In the genomic region with DNA sequence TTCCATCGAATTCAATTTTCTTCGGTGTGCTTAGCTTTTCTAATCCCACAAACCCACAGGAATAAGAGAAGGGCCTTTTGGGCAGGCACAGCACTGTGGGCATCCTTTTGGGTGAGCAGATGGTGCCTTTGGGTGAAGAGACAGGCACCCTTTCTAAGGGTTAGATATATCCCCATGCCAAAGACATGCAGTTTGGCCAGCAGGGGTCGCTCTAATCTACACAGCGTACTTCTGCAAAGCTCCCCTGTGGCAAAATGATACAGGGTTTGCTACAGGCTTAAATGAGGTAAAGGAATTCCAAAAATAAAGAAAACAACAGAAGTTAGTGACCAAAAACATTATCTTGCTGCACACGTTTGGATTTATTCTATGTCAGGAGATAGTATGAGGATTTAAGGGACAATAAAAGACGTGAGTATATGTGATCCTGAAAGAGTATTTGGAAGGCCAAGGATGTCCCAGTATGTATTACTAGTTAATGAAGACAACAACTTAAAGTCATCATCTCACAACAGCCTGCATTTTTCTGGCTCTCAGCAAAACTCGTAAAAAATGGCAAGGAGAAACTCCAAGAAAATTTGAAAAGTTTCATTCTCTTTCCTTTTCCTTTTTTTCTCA, we compare ENCODE assay signal across 8 cellular contexts. TPM values are rescaled to one million over a fixed set of nuclear protein-coding genes. Genes with fewer than 3 reads are reported as not detected.
DNase-seq lines count a peak whose midpoint lies in the region; ATAC-seq and TF ChIP-seq lines count a peak whose summit lies in the region.

No MANE protein-coding gene starts in this region.

- DNase-seq in CD4-positive, alpha-beta memory T cell: peak in 4 of 5 donors; percentile 19 to 28 (median 25)
- peak; percentile 1 for DNase-seq in LNCaP clone FGC (ENCODE audit: low read depth)
- no peak for DNase-seq in dorsolateral prefrontal cortex
- peak; percentile 30 for DNase-seq in mucosa of gallbladder (ENCODE audit: low spot score)
- no peak for DNase-seq in type B pancreatic cell (ENCODE audit: extremely low spot score, unreplicated experiment)
- no peak for DNase-seq in cerebellar nuclear complex (lab: John Stamatoyannopoulos, UW)

- no peaks in the 10 kb centered on the region for H3K27me3 Mint-ChIP-seq in CD4-positive, alpha-beta memory T cell
- H3K27me3 Mint-ChIP-seq in type B pancreatic cell: no peaks in the 10 kb centered on the region

- H3K4me3 ChIP-seq in CD4-positive, alpha-beta memory T cell (ENCODE audit: low read length in 2 of 2): no peak overlapping the region
- H3K4me3 ChIP-seq in LNCaP clone FGC (ENCODE audit: low read depth, low read length) (no peak overlapping the region), WI38 (ENCODE audit: low read depth, low read length) (no peak overlapping the region), dorsolateral prefrontal cortex (no peak overlapping the region)

- H3K36me3 Mint-ChIP-seq in CD4-positive, alpha-beta memory T cell: no peaks in the 10 kb centered on the region
- H3K36me3 Mint-ChIP-seq in type B pancreatic cell: no peaks in the 10 kb centered on the region

- H3K4me1 ChIP-seq in CD4-positive, alpha-beta memory T cell (ENCODE audit: insufficient read depth, low read length): no peaks in the 10 kb centered on the region

- H3K27me3 ChIP-seq in CD4-positive, alpha-beta memory T cell (ENCODE audit: insufficient read depth, low read length): no peaks in the 10 kb centered on the region
- peaks cover 0 to 55% (median 6%) of the 10 kb centered on the region in 45 donors for H3K27me3 ChIP-seq in dorsolateral prefrontal cortex

- H3K27ac ChIP-seq in CD4-positive, alpha-beta memory T cell (ENCODE audit: low read depth, low read length): no peak overlapping the region
- no peak overlapping the region for H3K27ac ChIP-seq in dorsolateral prefrontal cortex

- H3K9me3 Mint-ChIP-seq in CD4-positive, alpha-beta memory T cell: peaks cover 0 to 2% (median 0%) of the 10 kb centered on the region in 8 donors
- H3K9me3 Mint-ChIP-seq in type B pancreatic cell: peaks cover 16% of the 10 kb centered on the region

- H3K4me3 Mint-ChIP-seq in CD4-positive, alpha-beta memory T cell: no peak overlapping the region
- H3K4me3 Mint-ChIP-seq in type B pancreatic cell: no peak overlapping the region

- TF ChIP-seq CTCF in LNCaP clone FGC (IDR thresholded peaks at IDR 0.05; ENCODE audit: control insufficient read depth, extremely low read depth, insufficient read depth) (peak; percentile 53), WI38 (IDR thresholded peaks at IDR 0.05; ENCODE audit: low read depth, low read length) (peak; percentile 69), dorsolateral prefrontal cortex (IDR thresholded peaks at IDR 0.05 in 54 of 56, conservative IDR thresholded peaks at IDR 0.05 in 2 of 56; ENCODE audit: low read depth in 1 of 56, partially characterized antibody in 56 of 56) (peak in 39 of 56 donors; percentile 6 to 54 (median 31)), type B pancreatic cell (conservative IDR thresholded peaks at IDR 0.05) (peak; percentile 81)

- POLR2A ChIA-PET in CD4-positive, alpha-beta memory T cell (lab: Charles Lee; ENCODE audit: partially characterized antibody): no interaction called here

- peaks cover 0 to 4% (median 0%) of the 10 kb centered on the region in 4 donors for H3K4me1 Mint-ChIP-seq in CD4-positive, alpha-beta memory T cell
- no peaks in the 10 kb centered on the region for H3K4me1 Mint-ChIP-seq in type B pancreatic cell (ENCODE audit: unreplicated experiment)

- ATAC-seq in GM19328 (IDR thresholded peaks at IDR 0.05; ENCODE audit: unreplicated experiment): peak; percentile 75

- intact Hi-C loops in CD4-positive, alpha-beta memory T cell (cut with micrococcal nuclease): loop anchor here (5.0 kb wide), 1 partner anchor 1821 kb away; no protein-coding TSS in a partner anchor
- intact Hi-C loops in dorsolateral prefrontal cortex (cut with DNase I): no loop called here

- CTCF ChIA-PET in CD4-positive, alpha-beta memory T cell (lab: Charles Lee; ENCODE audit: partially characterized antibody): interaction anchor here (1.2 to 2.9 kb wide), 4 partner anchors 8 to 96 kb away, joined by 4 to 9 read pairs (median 6); no protein-coding TSS in a partner anchor

- no peaks in the 10 kb centered on the region for H3K9me3 ChIP-seq in CD4-positive, alpha-beta memory T cell (ENCODE audit: control insufficient read depth in 1 of 2, low read length in 2 of 2)

- H3K27ac Mint-ChIP-seq in CD4-positive, alpha-beta memory T cell: no peak overlapping the region
- no peak overlapping the region for H3K27ac Mint-ChIP-seq in type B pancreatic cell

- no peaks in the 10 kb centered on the region for H3K36me3 ChIP-seq in CD4-positive, alpha-beta memory T cell (ENCODE audit: insufficient read depth, low read length)

RNA-seq across cellular contexts. Expression of gene PHEX, which starts 49.5 kb away (rescaled TPM):
- total RNA-seq in CD4-positive, alpha-beta memory T cell: under 1 TPM; 0.25 to 0.35 TPM
- under 1 TPM; 0.39 to 0.98 TPM for polyA plus RNA-seq in CD4-positive, alpha-beta memory T cell
- 1 to 10 TPM in 16 of 120 experiments, under 1 TPM in 104; 0.24 to 1.6 (median 0.70) TPM for total RNA-seq in dorsolateral prefrontal cortex
- total RNA-seq in mucosa of gallbladder: 1.1 TPM
- 1.6 and 5.7 TPM in 2 replicates for total RNA-seq in type B pancreatic cell (ENCODE audit: low replicate concordance)

Comparison
In these comparisons a context has a peak if more than half of its experiments do, and no peak if none do; other contexts are left out.
1. DNase-seq: peak in CD4-positive, alpha-beta memory T cell (4 of 5), LNCaP clone FGC (single experiment) and mucosa of gallbladder (single experiment); none in dorsolateral prefrontal cortex (0 of 10), type B pancreatic cell (single experiment) and cerebellar nuclear complex (0 of 2).
2. CTCF ChIP-seq: peak in every context shown above with its lines; median percentile 81 in type B pancreatic cell; 69 in WI38; 53 in LNCaP clone FGC; 31 in dorsolateral prefrontal cortex.